ENCODE assay signal across 9 cellular contexts in genomic region chr1:205590777-205591513, GRCh38. TPM values are rescaled to one million over a fixed set of nuclear protein-coding genes. Genes with fewer than 3 reads are reported as not detected.
A peak's percentile ranks its signal among the peaks of the same experiment; 100 is the strongest.
DNase-seq lines count a peak whose midpoint lies in the region; ATAC-seq and TF ChIP-seq lines count a peak whose summit lies in the region.
"Had no signal": no experiment of that assay in that cellular context is flagged by ENCODE, and none has a peak within 500 bp of the region (broad histone marks: within the 10 kb centered on the region; RNA-seq: fewer than 3 reads in every experiment).

No MANE protein-coding gene starts in this region.

- no peak overlapping the region for H4K8ac ChIP-seq in H9 (replicated peaks; ENCODE audit: insufficient read length, low read depth, low read length)

- H3K4me2 ChIP-seq in KMS-11 (no peak overlapping the region), H9 (ENCODE audit: insufficient read depth, insufficient read length, low read length) (no peak overlapping the region)

- intact Hi-C loops in colonic mucosa (cut with DNase I), result loop anchor here (2.0 to 5.0 kb wide), 3 partner anchors 42 to 66 kb away; partner anchors contain the start of gene ELK4
- intact Hi-C loops in heart left ventricle (cut with DNase I), result loop anchor here (1.0 to 10.0 kb wide), 15 partner anchors 41 to 514 kb away; partner anchors contain the start of gene ELK4 (in 6 of the 10)
- intact Hi-C loops in left ventricle myocardium superior (cut with micrococcal nuclease), result no loop called here

- H3K4me3 ChIP-seq in KMS-11 (IDR thresholded peaks at IDR 0.05; ENCODE audit: insufficient read depth, low read depth, low read length) (peak overlapping the region; percentile 49), colonic mucosa (no peak overlapping the region), heart left ventricle (no peak overlapping the region)

- peaks cover 51% of the 10 kb centered on the region for H3K4me1 Mint-ChIP-seq in activated naive CD4-positive, alpha-beta T cell treated with anti-CD3 and anti-CD28 coated beads, Interleukin-2, amount 10 ng/mL, durations not matched to agents 7 days and 5 days
- peaks cover 32 to 48% of the 10 kb centered on the region in 2 donors for H3K4me1 Mint-ChIP-seq in stimulated activated naive B cell treated with anti-CD40 and anti-IgM and Interleukin-4, amounts not matched to agents 10 μg/mL and 1 μg/mL and 100 μg/mL, for 72 hours
- peaks cover 11 to 14% of the 10 kb centered on the region in 2 experiments for H3K4me1 Mint-ChIP-seq in H9

- H3K9me3 ChIP-seq in colonic mucosa (no peaks in the 10 kb centered on the region), heart left ventricle (no peaks in the 10 kb centered on the region), H9 (ENCODE audit: control insufficient read depth, low read depth, low read length) (no peaks in the 10 kb centered on the region)
- H3K9me3 ChIP-seq: suprapubic skin had no signal

- H2BK15ac ChIP-seq in H9 (ENCODE audit: low read depth, low read length), result no peak overlapping the region

- no peak overlapping the region for H2BK5ac ChIP-seq in H9 (ENCODE audit: insufficient read length, low read length)

- H3K27me3 ChIP-seq in KMS-11 (ENCODE audit: insufficient read depth, low read depth) (no peaks in the 10 kb centered on the region), colonic mucosa (no peaks in the 10 kb centered on the region), heart left ventricle (no peaks in the 10 kb centered on the region), H9 (ENCODE audit: insufficient read depth, low read length) (no peaks in the 10 kb centered on the region)
- H3K27me3 ChIP-seq: suprapubic skin had no signal

- no peaks in the 10 kb centered on the region for H3K9me3 Mint-ChIP-seq in activated naive CD4-positive, alpha-beta T cell treated with anti-CD3 and anti-CD28 coated beads, Interleukin-2, amount 10 ng/mL, durations not matched to agents 7 days and 5 days
- H3K9me3 Mint-ChIP-seq in stimulated activated naive B cell treated with anti-CD40 and anti-IgM and Interleukin-4, amounts not matched to agents 10 μg/mL and 1 μg/mL and 100 μg/mL, for 72 hours, result no peaks in the 10 kb centered on the region
- H3K9me3 Mint-ChIP-seq in H9, result no peaks in the 10 kb centered on the region; a peak in 1 of 5 replicates

- peak overlapping the region; percentile 17 for H3K27ac Mint-ChIP-seq in activated naive CD4-positive, alpha-beta T cell treated with anti-CD3 and anti-CD28 coated beads, Interleukin-2, amount 10 ng/mL, durations not matched to agents 7 days and 5 days
- peak overlapping the region; percentile 47 for H3K27ac Mint-ChIP-seq in stimulated activated naive B cell treated with anti-CD40 and anti-IgM and Interleukin-4, amounts not matched to agents 10 μg/mL and 1 μg/mL and 100 μg/mL, for 72 hours
- no peak overlapping the region for H3K27ac Mint-ChIP-seq in H9

- TF ChIP-seq CTCF in KMS-11 (conservative IDR thresholded peaks at IDR 0.05; ENCODE audit: low read depth, low read length) (no peak), colonic mucosa (IDR thresholded peaks at IDR 0.05) (no peak), heart left ventricle (IDR thresholded peaks at IDR 0.05) (no peak), H9 (conservative IDR thresholded peaks at IDR 0.05) (no peak)

- peaks cover 9% of the 10 kb centered on the region for H3K27me3 Mint-ChIP-seq in activated naive CD4-positive, alpha-beta T cell treated with anti-CD3 and anti-CD28 coated beads, Interleukin-2, amount 10 ng/mL, durations not matched to agents 7 days and 5 days
- no peaks in the 10 kb centered on the region for H3K27me3 Mint-ChIP-seq in stimulated activated naive B cell treated with anti-CD40 and anti-IgM and Interleukin-4, amounts not matched to agents 10 μg/mL and 1 μg/mL and 100 μg/mL, for 72 hours
- peaks cover 12% of the 10 kb centered on the region for H3K27me3 Mint-ChIP-seq in H9 (ENCODE audit: low read depth)

- H2AFZ ChIP-seq in KMS-11 (ENCODE audit: low read depth) (peak overlapping the region; percentile 8; the same call in 1 of the 2 replicates), H9 (ENCODE audit: low read length) (no peak overlapping the region)

- no peak for ATAC-seq in stimulated activated naive B cell treated with anti-CD40 and anti-IgM and Interleukin-4, amounts not matched to agents 10 μg/mL and 1 μg/mL and 100 μg/mL, for 72 hours (replicated peaks)
- ATAC-seq in heart left ventricle, result no peak
- no peak for ATAC-seq in left ventricle myocardium superior

- no peak for TF ChIP-seq POLR2A in heart left ventricle (IDR thresholded peaks at IDR 0.05)

- H3K9ac ChIP-seq in KMS-11, result no peak overlapping the region
- peak overlapping the region; percentile 57 to 59 for H3K9ac ChIP-seq in colonic mucosa (ENCODE audit: low read depth in 2 of 2, low read length in 2 of 2)
- no peak overlapping the region for H3K9ac ChIP-seq in H9 (ENCODE audit: extremely low read depth, insufficient read length, low read length)

- no peak overlapping the region for H2AK5ac ChIP-seq in H9 (ENCODE audit: insufficient read length, low read length)

- no peak overlapping the region for H3K56ac ChIP-seq in H9 (ENCODE audit: insufficient read length, low read depth, low read length)

- H3K36me3 ChIP-seq in KMS-11 (ENCODE audit: insufficient read depth) (no peaks in the 10 kb centered on the region), colonic mucosa (no peaks in the 10 kb centered on the region), heart left ventricle (no peaks in the 10 kb centered on the region)
- H3K36me3 ChIP-seq: suprapubic skin had no signal

- H4K5ac ChIP-seq in H9 (ENCODE audit: insufficient read length, low read depth, low read length), result no peak overlapping the region

- no peak overlapping the region for H3K4ac ChIP-seq in H9 (ENCODE audit: low read depth, low read length)

- no peaks in the 10 kb centered on the region for H3K79me2 ChIP-seq in KMS-11 (ENCODE audit: insufficient read depth, low read depth)
- no peaks in the 10 kb centered on the region for H3K79me2 ChIP-seq in H9 (ENCODE audit: insufficient read depth, low read length)

- no peak for DNase-seq in activated naive CD4-positive, alpha-beta T cell treated with anti-CD3 and anti-CD28 coated beads, Interleukin-2, amount 10 ng/mL, durations not matched to agents 7 days and 5 days
- no peak for DNase-seq in activated naive CD4-positive, alpha-beta T cell treated with anti-CD3 and anti-CD28 coated beads, Interleukin-2, amount 50 U/mL, for 16 hours
- DNase-seq in colonic mucosa (no peak), heart left ventricle (no peak), H9 (no peak), left ventricle myocardium superior (no peak)
- DNase-seq in stimulated activated naive B cell treated with anti-CD40 and anti-IgM and Interleukin-4, amounts not matched to agents 10 μg/mL and 1 μg/mL and 100 μg/mL, for 72 hours, result no peak

- H3K27ac ChIP-seq in KMS-11, result no peak overlapping the region
- no peak overlapping the region for H3K27ac ChIP-seq in colonic mucosa
- H3K27ac ChIP-seq in heart left ventricle, result no peak overlapping the region
- H3K27ac ChIP-seq in H9 (ENCODE audit: insufficient read length, low read depth, low read length), result no peak overlapping the region

- CTCF ChIA-PET in activated naive CD4-positive, alpha-beta T cell treated with anti-CD3 and anti-CD28 coated beads, Interleukin-2, amount 10 ng/mL, durations not matched to agents 7 days and 5 days (lab: Charles Lee), result interaction anchor here (0.6 to 9.7 kb wide), 27 partner anchors 9 to 387 kb away, joined by 3 to 337 read pairs (median 5); partner anchors contain the start of gene ELK4

- H3K4me1 ChIP-seq in KMS-11 (ENCODE audit: low read depth, poor library complexity, severe bottlenecking) (peaks cover 3% of the 10 kb centered on the region), colonic mucosa (peaks cover 3% of the 10 kb centered on the region), heart left ventricle (peaks cover 0 to 28% (median 13%) of the 10 kb centered on the region in 12 donors), H9 (ENCODE audit: insufficient read depth, low read length) (no peaks in the 10 kb centered on the region)

- no peaks in the 10 kb centered on the region for H3K79me1 ChIP-seq in H9 (ENCODE audit: insufficient read depth, low read depth, low read length, poor library complexity, severe bottlenecking)

- H3K23ac ChIP-seq in H9 (ENCODE audit: insufficient read length, low read depth, low read length), result no peak overlapping the region

- WGBS in heart left ventricle, 4 donors, result 63 to 75% (median 73%) methylated on average over 9 of the region's 9 CpGs
- WGBS in H9 (ENCODE audit: extremely low coverage, insufficient read length, low lambda C conversion rate), result no CpG with 5 or more reads among the region's 9 CpGs

- H3K18ac ChIP-seq in H9 (ENCODE audit: insufficient read length, low read depth, low read length), result no peak overlapping the region

- H2BK12ac ChIP-seq in H9 (ENCODE audit: insufficient read length, low read depth, low read length), result no peak overlapping the region

- H3K23me2 ChIP-seq in H9 (ENCODE audit: insufficient read length, low read depth, low read length, poor library complexity, severe bottlenecking), result no peaks in the 10 kb centered on the region

- H4K20me1 ChIP-seq in KMS-11 (ENCODE audit: insufficient read depth), result no peaks in the 10 kb centered on the region
- no peaks in the 10 kb centered on the region for H4K20me1 ChIP-seq in H9 (ENCODE audit: control insufficient read depth, insufficient read depth, insufficient read length)

- no peak overlapping the region for H2BK120ac ChIP-seq in H9 (ENCODE audit: low read depth, low read length, poor library complexity, severe bottlenecking)

- peak overlapping the region; percentile 34 for H3K4me3 Mint-ChIP-seq in activated naive CD4-positive, alpha-beta T cell treated with anti-CD3 and anti-CD28 coated beads, Interleukin-2, amount 10 ng/mL, durations not matched to agents 7 days and 5 days
- no peak overlapping the region for H3K4me3 Mint-ChIP-seq in stimulated activated naive B cell treated with anti-CD40 and anti-IgM and Interleukin-4, amounts not matched to agents 10 μg/mL and 1 μg/mL and 100 μg/mL, for 72 hours
- H3K4me3 Mint-ChIP-seq in H9, result no peak overlapping the region

- H3T11ph ChIP-seq in H9 (ENCODE audit: low read length), result no peak overlapping the region

- no peak overlapping the region for H4K91ac ChIP-seq in H9 (ENCODE audit: insufficient read length, low read depth, low read length)

- H2BK20ac ChIP-seq in H9 (ENCODE audit: low read depth, low read length, poor library complexity, severe bottlenecking), result no peak overlapping the region

- no peak overlapping the region for H3K14ac ChIP-seq in H9 (ENCODE audit: insufficient read depth, low read length)

- H3K36me3 Mint-ChIP-seq in activated naive CD4-positive, alpha-beta T cell treated with anti-CD3 and anti-CD28 coated beads, Interleukin-2, amount 10 ng/mL, durations not matched to agents 7 days and 5 days, result peaks cover 13% of the 10 kb centered on the region
- H3K36me3 Mint-ChIP-seq in stimulated activated naive B cell treated with anti-CD40 and anti-IgM and Interleukin-4, amounts not matched to agents 10 μg/mL and 1 μg/mL and 100 μg/mL, for 72 hours, result peaks cover 11 to 18% of the 10 kb centered on the region in 2 donors
- H3K36me3 Mint-ChIP-seq in H9 (ENCODE audit: insufficient read depth in 1 of 3, low read depth in 3 of 3), result no peaks in the 10 kb centered on the region

RNA-seq across cellular contexts. Expression of gene ELK4, which starts 40.9 kb away (rescaled TPM):
- total RNA-seq in colonic mucosa (10 to 100 TPM; 30.5 to 37.6 TPM), heart left ventricle (10 to 100 TPM; 18.5 to 54.9 (median 36.5) TPM), H9 (2021) (28.7 and 31.2 TPM in 2 replicates), left ventricle myocardium superior (40.5 TPM)
- polyA plus RNA-seq in heart left ventricle, result 10 to 100 TPM in 1 of 2 donors, 1 to 10 TPM in 1; 5.0 to 11.3 TPM

Comparison
In these comparisons a context has a peak if more than half of its experiments do, and no peak if none do; other contexts are left out.
1. H3K27ac Mint-ChIP-seq: peak in activated naive CD4-positive, alpha-beta T cell treated with anti-CD3 and anti-CD28 coated beads, Interleukin-2, amount 10 ng/mL, durations not matched to agents 7 days and 5 days (single experiment) and stimulated activated naive B cell treated with anti-CD40 and anti-IgM and Interleukin-4, amounts not matched to agents 10 μg/mL and 1 μg/mL and 100 μg/mL, for 72 hours (single experiment); none in H9 (0 of 3).
2. H3K9ac ChIP-seq: peak in colonic mucosa (2 of 2); none in KMS-11 (single experiment) and H9 (single experiment).